Comparison of ENCODE assay signal across 14 cellular contexts in the genomic region with DNA sequence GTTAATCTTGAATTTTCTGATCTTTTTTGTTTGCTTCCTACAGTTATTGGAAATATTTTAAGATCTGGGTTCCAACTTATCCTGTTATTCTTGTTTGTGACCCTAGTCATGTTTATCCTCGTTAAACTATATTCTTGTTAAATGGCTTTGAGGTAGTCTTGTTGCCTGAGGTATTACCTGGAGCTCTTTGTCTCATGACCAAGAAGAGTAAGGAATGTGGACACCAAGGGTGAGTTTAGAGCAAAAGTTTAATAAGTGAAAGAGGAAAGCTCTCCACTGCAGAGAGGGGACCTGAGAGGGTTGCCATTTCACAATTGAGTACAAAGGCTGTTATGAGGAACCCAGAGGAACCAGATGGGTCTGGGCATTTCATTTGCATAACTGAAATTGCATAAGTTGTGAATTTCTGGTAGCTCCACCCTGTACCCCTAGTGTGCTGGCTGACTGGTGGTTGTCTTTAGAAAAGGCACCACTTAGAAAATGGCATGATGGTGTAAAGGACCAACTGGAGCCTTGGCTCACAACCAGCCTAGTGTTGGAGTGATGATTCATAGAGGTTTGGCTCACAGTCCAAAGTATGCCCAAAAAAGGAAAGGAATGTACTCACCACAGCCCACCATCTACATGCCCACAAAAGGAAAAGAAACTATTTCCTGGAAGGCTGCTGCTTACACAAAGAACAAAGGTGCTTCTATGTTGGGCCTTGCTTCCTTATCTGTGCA. TPM values are rescaled to one million over a fixed set of nuclear protein-coding genes. Genes with fewer than 3 reads are reported as not detected.
A peak's percentile ranks its signal among the peaks of the same experiment; 100 is the strongest.
DNase-seq lines count a peak whose midpoint lies in the region; ATAC-seq, FAIRE-seq and TF ChIP-seq lines count a peak whose summit lies in the region.
"Had no signal": no experiment of that assay in that cellular context is flagged by ENCODE, and none has a peak within 500 bp of the region (broad histone marks: within the 10 kb centered on the region; RNA-seq: fewer than 3 reads in every experiment).

No MANE protein-coding gene starts in this region.

- no peak overlapping the region for H4K8ac ChIP-seq in mesenchymal stem cell (ENCODE audit: low read length)

- H3K27ac ChIP-seq in HCT116 (ENCODE audit: low read depth, low read length): no peak overlapping the region
- no peak overlapping the region for H3K27ac ChIP-seq in astrocyte (ENCODE audit: low read depth, low read length)
- no peak overlapping the region for H3K27ac ChIP-seq in mesenchymal stem cell (ENCODE audit: low read length, poor library complexity, severe bottlenecking)
- no peak overlapping the region for H3K27ac ChIP-seq in smooth muscle cell (ENCODE audit: low read depth)
- H3K27ac ChIP-seq: sigmoid colon had no signal

- H2AFZ ChIP-seq in HCT116 (ENCODE audit: low read depth, low read length, poor library complexity, severe bottlenecking): no peak overlapping the region
- H2AFZ ChIP-seq in astrocyte (ENCODE audit: low read depth, low read length): peak overlapping the region; percentile 1
- no peak overlapping the region for H2AFZ ChIP-seq in mesenchymal stem cell (ENCODE audit: low read depth, low read length)
- H2AFZ ChIP-seq in smooth muscle cell (ENCODE audit: low read depth): no peak overlapping the region

- H3K23ac ChIP-seq in mesenchymal stem cell (ENCODE audit: low read length in 2 of 2): no peak overlapping the region

- H3K4me1 Mint-ChIP-seq in astrocyte (ENCODE audit: low read depth, unreplicated experiment): no peaks in the 10 kb centered on the region
- H3K4me1 Mint-ChIP-seq: activated B cell treated with CpG ODN at 0.5 μM for 24 hours had no signal

- peak; percentile 63 for FAIRE-seq in astrocyte (lab: Jason Lieb, UNC)

- H2BK12ac ChIP-seq in mesenchymal stem cell (ENCODE audit: low read length in 2 of 2): no peak overlapping the region

- no peak for TF ChIP-seq RAD21 in HCT116 (IDR thresholded peaks at IDR 0.05; ENCODE audit: low read depth)

- CTCF ChIA-PET in HCT116 (lab: Charles Lee): no interaction called here

- H3K4me3 Mint-ChIP-seq in astrocyte (ENCODE audit: unreplicated experiment): no peak overlapping the region
- H3K4me3 Mint-ChIP-seq: activated B cell treated with CpG ODN at 0.5 μM for 24 hours had no signal

- H3K4me2 ChIP-seq in HCT116 (ENCODE audit: low read length) (no peak overlapping the region), astrocyte (ENCODE audit: low read length) (no peak overlapping the region), mesenchymal stem cell (ENCODE audit: low read length, poor library complexity, severe bottlenecking) (no peak overlapping the region), smooth muscle cell (no peak overlapping the region)

- peak; percentile 18 for DNase-seq in HCT116 (ENCODE audit: low read depth, low spot score)
- DNase-seq in NAMALWA (ENCODE audit: low spot score): peak; percentile 31
- DNase-seq in astrocyte (ENCODE audit: low read depth): peak; percentile 60
- peak; percentile 30 for DNase-seq in mesenchymal stem cell
- DNase-seq in SKM-1 (lab: John Stamatoyannopoulos, UW; ENCODE audit: unreplicated experiment): no peak
- DNase-seq in NCI-H748 (lab: John Stamatoyannopoulos, UW; ENCODE audit: unreplicated experiment): no peak
- DNase-seq in smooth muscle cell (lab: John Stamatoyannopoulos, UW; ENCODE audit: unreplicated experiment): no peak
- DNase-seq: activated B cell treated with CpG ODN at 0.5 μM for 24 hours; activated naive CD4-positive, alpha-beta T cell; Caco-2; effector CD4-positive, alpha-beta T cell; NCI-H146; RPMI8226; sigmoid colon had no signal

- H3K36me3 ChIP-seq in HCT116 (ENCODE audit: control insufficient read depth in 1 of 2, insufficient read depth in 2 of 2, low read length in 2 of 2): no peaks in the 10 kb centered on the region
- H3K36me3 ChIP-seq in astrocyte (ENCODE audit: insufficient read depth, low read length): no peaks in the 10 kb centered on the region
- H3K36me3 ChIP-seq in mesenchymal stem cell (ENCODE audit: control insufficient read depth in 1 of 2, insufficient read depth in 2 of 2, low read depth in 1 of 2, low read length in 2 of 2): no peaks in the 10 kb centered on the region
- no peaks in the 10 kb centered on the region for H3K36me3 ChIP-seq in smooth muscle cell (ENCODE audit: low read depth)
- H3K36me3 ChIP-seq: sigmoid colon had no signal

- no peak overlapping the region for H2BK5ac ChIP-seq in mesenchymal stem cell (ENCODE audit: low read depth, low read length, poor library complexity, severe bottlenecking)

- H3K79me2 ChIP-seq in HCT116 (ENCODE audit: insufficient read depth, low read length): no peaks in the 10 kb centered on the region
- H3K79me2 ChIP-seq in astrocyte (ENCODE audit: insufficient read depth, low read length): no peaks in the 10 kb centered on the region
- H3K79me2 ChIP-seq in smooth muscle cell (ENCODE audit: low read depth): no peaks in the 10 kb centered on the region

- intact Hi-C loops in HCT116 (cut with micrococcal nuclease): no loop called here

- BruUV-seq in HCT116 (replicated peaks; lab: Mats Ljungman, UMichigan): no TSS peak

- RAD21 ChIA-PET in HCT116 (lab: Charles Lee; ENCODE audit: low non-redundant PET in 1 of 2, low total read pairs in 2 of 2, uncharacterized antibody in 2 of 2, unreplicated experiment in 2 of 2): no interaction called here

- no peak overlapping the region for H3K4me3 ChIP-seq in HCT116 (replicated peaks in 1 of 2; ENCODE audit: low read depth in 1 of 2, low read length in 2 of 2)
- H3K4me3 ChIP-seq in astrocyte (ENCODE audit: insufficient read depth, low read depth, low read length): no peak overlapping the region
- peak overlapping the region in 1 of 2 experiments; percentile 4 for H3K4me3 ChIP-seq in mesenchymal stem cell (ENCODE audit: insufficient read depth in 1 of 2, low read depth in 1 of 2, low read length in 2 of 2)
- H3K4me3 ChIP-seq in smooth muscle cell: no peak overlapping the region
- H3K4me3 ChIP-seq: sigmoid colon had no signal

- no peaks in the 10 kb centered on the region for H3K27me3 ChIP-seq in HCT116 (ENCODE audit: insufficient read depth, low read length)
- H3K27me3 ChIP-seq in astrocyte (ENCODE audit: insufficient read depth, low read length): no peaks in the 10 kb centered on the region
- no peaks in the 10 kb centered on the region for H3K27me3 ChIP-seq in mesenchymal stem cell (ENCODE audit: control insufficient read depth in 1 of 2, insufficient read depth in 1 of 2, low read length in 2 of 2)
- H3K27me3 ChIP-seq in smooth muscle cell (ENCODE audit: low read depth): no peaks in the 10 kb centered on the region
- H3K27me3 ChIP-seq: sigmoid colon had no signal

- H3K79me1 ChIP-seq in mesenchymal stem cell (replicated peaks; ENCODE audit: low read length, poor library complexity, severe bottlenecking): no peaks in the 10 kb centered on the region

- H2AK5ac ChIP-seq in mesenchymal stem cell (ENCODE audit: low read length, severe bottlenecking): no peak overlapping the region

- H3K4me1 ChIP-seq in HCT116 (ENCODE audit: control insufficient read depth in 1 of 2, insufficient read depth in 2 of 2, low read length in 2 of 2) (0 out of 4 replicates have a peak, but pooled peaks cover 0 to 5% of the 10 kb centered on the region in 2 experiments), astrocyte (ENCODE audit: insufficient read depth, low read length) (no peaks in the 10 kb centered on the region), mesenchymal stem cell (ENCODE audit: control insufficient read depth, insufficient read depth, low read depth, low read length) (no peaks in the 10 kb centered on the region), smooth muscle cell (ENCODE audit: low read depth) (no peaks in the 10 kb centered on the region)
- H3K4me1 ChIP-seq: Caco-2, sigmoid colon had no signal

- POLR2A ChIA-PET in HCT116 (lab: Charles Lee): no interaction called here

- H3K14ac ChIP-seq in mesenchymal stem cell (ENCODE audit: low read length in 2 of 2): no peak overlapping the region

- H3K9me2 ChIP-seq in HCT116 (ENCODE audit: insufficient read depth): no peaks in the 10 kb centered on the region

- H2BK120ac ChIP-seq in mesenchymal stem cell (ENCODE audit: low read depth, low read length): no peak overlapping the region

- peaks cover 4% of the 10 kb centered on the region for H3K36me3 Mint-ChIP-seq in astrocyte (ENCODE audit: low read depth, unreplicated experiment)

- H3K9ac ChIP-seq in HCT116 (ENCODE audit: low read length) (no peak overlapping the region), astrocyte (ENCODE audit: low read length) (no peak overlapping the region), mesenchymal stem cell (ENCODE audit: low read length) (no peak overlapping the region), smooth muscle cell (ENCODE audit: low read depth) (no peak overlapping the region)

- peak; percentile 42 for ATAC-seq in HCT116

- no peak for TF ChIP-seq CTCF in HCT116 (IDR thresholded peaks at IDR 0.05 in 2 of 3, conservative IDR thresholded peaks at IDR 0.05 in 1 of 3; ENCODE audit: borderline replicate concordance in 1 of 3, insufficient read depth in 1 of 3, low read depth in 2 of 3, low read length in 2 of 3)
- TF ChIP-seq CTCF in astrocyte (IDR thresholded peaks at IDR 0.05; ENCODE audit: insufficient read depth, low read depth, low read length): no peak
- no peak for TF ChIP-seq CTCF in smooth muscle cell (IDR thresholded peaks at IDR 0.05; ENCODE audit: borderline replicate concordance, insufficient read depth, poor library complexity, severe bottlenecking)

- peaks cover 27% of the 10 kb centered on the region for H3K9me3 Mint-ChIP-seq in astrocyte (ENCODE audit: unreplicated experiment)

- no peak for TF ChIP-seq POLR2A in HCT116 (IDR thresholded peaks at IDR 0.05; ENCODE audit: borderline replicate concordance, extremely low read depth, insufficient read depth, insufficient read length)

- H3K27me3 Mint-ChIP-seq in astrocyte (ENCODE audit: low read depth, unreplicated experiment): no peaks in the 10 kb centered on the region
- H3K27me3 Mint-ChIP-seq: activated B cell treated with CpG ODN at 0.5 μM for 24 hours had no signal

- H3F3A ChIP-seq in smooth muscle cell (ENCODE audit: low read depth): no peaks in the 10 kb centered on the region

- H3K4ac ChIP-seq in mesenchymal stem cell (ENCODE audit: low read depth in 1 of 2, low read length in 2 of 2): no peak overlapping the region

- no peak overlapping the region for H2BK15ac ChIP-seq in mesenchymal stem cell (ENCODE audit: low read depth, poor library complexity, severe bottlenecking)

- H3K27ac Mint-ChIP-seq in astrocyte (ENCODE audit: unreplicated experiment): no peak overlapping the region
- H3K27ac Mint-ChIP-seq: activated B cell treated with CpG ODN at 0.5 μM for 24 hours had no signal

- H4K91ac ChIP-seq in mesenchymal stem cell (ENCODE audit: low read length): no peak overlapping the region

- H3K18ac ChIP-seq in mesenchymal stem cell (ENCODE audit: low read depth in 1 of 2, low read length in 2 of 2): no peak overlapping the region

- 100% methylated on average over 1 of the region's 1 CpG for WGBS in mesenchymal stem cell
- 94% methylated on average over 1 of the region's 1 CpG for WGBS in smooth muscle cell (ENCODE audit: low lambda C conversion rate)

- H4K20me1 ChIP-seq in HCT116 (ENCODE audit: insufficient read depth) (no peaks in the 10 kb centered on the region), astrocyte (ENCODE audit: insufficient read depth, low read length) (no peaks in the 10 kb centered on the region), smooth muscle cell (ENCODE audit: low read depth) (no peaks in the 10 kb centered on the region)

- peaks cover 0 to 17% of the 10 kb centered on the region in 2 experiments; a peak in 2 of 4 replicates for H3K9me3 ChIP-seq in HCT116 (ENCODE audit: control insufficient read depth in 1 of 2, insufficient read depth in 1 of 2, low read depth in 1 of 2, low read length in 2 of 2)
- H3K9me3 ChIP-seq in astrocyte (ENCODE audit: insufficient read depth, low read depth, low read length): peaks cover 14% of the 10 kb centered on the region
- H3K9me3 ChIP-seq in mesenchymal stem cell (ENCODE audit: control insufficient read depth, low read length): peaks cover 24% of the 10 kb centered on the region
- H3K9me3 ChIP-seq in smooth muscle cell (replicated peaks; ENCODE audit: low read depth): peaks cover 8% of the 10 kb centered on the region

RNA-seq across cellular contexts. Expression of gene RESF1, which starts 36.7 kb away (rescaled TPM):
- total RNA-seq in HCT116 (2021; ENCODE audit: unreplicated experiment) (64.7 TPM), astrocyte (19.9 and 22.2 TPM in 2 replicates), smooth muscle cell (28.3 and 57.6 TPM in 2 replicates)
- 8.4 and 14.4 TPM in 2 replicates for polyA plus RNA-seq in HCT116 (2012)
- 25.5 TPM for polyA plus RNA-seq in mesenchymal stem cell (2013, experiment 1 of 2)
- polyA plus RNA-seq in mesenchymal stem cell (2013, experiment 2 of 2): 27.5 TPM
- 9.7 and 10.5 TPM in 2 replicates for polyA plus RNA-seq in smooth muscle cell

Comparison
In these comparisons a context has a peak if more than half of its experiments do, and no peak if none do; other contexts are left out.
1. DNase-seq: peak in HCT116 (single experiment), NAMALWA (single experiment), astrocyte (single experiment) and mesenchymal stem cell (single experiment); none in SKM-1 (single experiment), NCI-H748 (single experiment) and smooth muscle cell (single experiment).